ENCODE assay signal across 17 cellular contexts in the genomic region with DNA sequence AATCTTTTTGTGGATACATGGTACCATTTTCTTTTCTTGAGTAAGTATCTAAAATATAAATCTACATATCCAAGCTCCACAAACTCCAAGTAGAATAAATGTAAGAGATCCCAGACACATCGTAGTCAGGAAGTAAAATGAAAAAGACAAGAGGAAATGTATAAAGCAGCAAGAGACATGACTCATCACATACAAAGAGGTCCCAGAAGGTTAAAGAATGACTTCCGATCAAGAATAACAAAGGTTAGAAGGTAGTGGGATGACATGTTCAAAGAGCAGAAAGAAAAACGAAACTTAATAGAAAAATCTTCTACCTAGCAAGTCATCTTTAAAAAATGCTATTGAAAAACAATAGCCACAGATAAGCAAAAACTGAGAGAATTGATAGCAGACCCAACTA.
"Had no signal": no experiment of that assay in that cellular context is flagged by ENCODE, and none has a peak within 500 bp of the region (broad histone marks: within the 10 kb centered on the region; RNA-seq: fewer than 3 reads in every experiment).

No MANE protein-coding gene starts in this region.

- FAIRE-seq: urothelium cell line had no signal

- H3K27ac ChIP-seq: epithelial cell of prostate, neutrophil had no signal

- DNase-seq: activated CD4-positive, alpha-beta memory T cell treated with anti-CD3 and anti-CD28 coated beads, Interleukin-2, amount 10 ng/mL, durations not matched to agents 7 days and 5 days; activated CD4-positive, alpha-beta T cell treated with anti-CD3 and anti-CD28 coated beads for 36 hours; activated effector memory CD4-positive, alpha-beta T cell treated with Interleukin-2 at 50 U/mL for 16 hours; activated T-cell treated with anti-CD3 and anti-CD28 coated beads, Interleukin-2, amount 50 U/mL, for 24 hours; amniotic stem cell; cortex of kidney; effector memory CD4-positive, alpha-beta T cell; foreskin melanocyte; immature natural killer cell; naive B cell; T-helper 17 cell had no signal

- H3K36me3 ChIP-seq: brain microvascular endothelial cell, neutrophil had no signal

- H3K4me3 ChIP-seq: lung had no signal

- ATAC-seq: activated CD4-positive, alpha-beta T cell treated with anti-CD3 and anti-CD28 coated beads for 36 hours; stimulated activated effector memory CD8-positive, alpha-beta T cell treated with anti-CD3 and anti-CD28 coated beads, Interleukin-12 subunit alpha, Interleukin-12 subunit beta, amount 100 ng/mL, for 72 hours; T-helper 17 cell had no signal

- H3K27me3 ChIP-seq: brain microvascular endothelial cell, neutrophil had no signal

- H3K9me3 ChIP-seq: neutrophil had no signal
